In genomic region chr7:151907115-151907514, GRCh38 we compare ENCODE assay signal across 13 cellular contexts. TPM values are rescaled to one million over a fixed set of nuclear protein-coding genes. Genes with fewer than 3 reads are reported as not detected.
"Had no signal": no experiment of that assay in that cellular context is flagged by ENCODE, and none has a peak within 500 bp of the region (broad histone marks: within the 10 kb centered on the region; RNA-seq: fewer than 3 reads in every experiment).

No MANE protein-coding gene starts in this region.

RNA-seq across cellular contexts. Expression of gene GALNTL5, which starts 49.1 kb away (rescaled TPM):
- total RNA-seq: stomach, subcutaneous adipose tissue, suprapubic skin, temporal lobe, thoracic aorta, tibial nerve, transverse colon, upper lobe of left lung, upper lobe of right lung, ureter, urinary bladder, uterus, vagina had no signal
- polyA plus RNA-seq: stomach, urinary bladder had no signal
